10 cellular contexts compared by ENCODE assay signal in the genomic region with DNA sequence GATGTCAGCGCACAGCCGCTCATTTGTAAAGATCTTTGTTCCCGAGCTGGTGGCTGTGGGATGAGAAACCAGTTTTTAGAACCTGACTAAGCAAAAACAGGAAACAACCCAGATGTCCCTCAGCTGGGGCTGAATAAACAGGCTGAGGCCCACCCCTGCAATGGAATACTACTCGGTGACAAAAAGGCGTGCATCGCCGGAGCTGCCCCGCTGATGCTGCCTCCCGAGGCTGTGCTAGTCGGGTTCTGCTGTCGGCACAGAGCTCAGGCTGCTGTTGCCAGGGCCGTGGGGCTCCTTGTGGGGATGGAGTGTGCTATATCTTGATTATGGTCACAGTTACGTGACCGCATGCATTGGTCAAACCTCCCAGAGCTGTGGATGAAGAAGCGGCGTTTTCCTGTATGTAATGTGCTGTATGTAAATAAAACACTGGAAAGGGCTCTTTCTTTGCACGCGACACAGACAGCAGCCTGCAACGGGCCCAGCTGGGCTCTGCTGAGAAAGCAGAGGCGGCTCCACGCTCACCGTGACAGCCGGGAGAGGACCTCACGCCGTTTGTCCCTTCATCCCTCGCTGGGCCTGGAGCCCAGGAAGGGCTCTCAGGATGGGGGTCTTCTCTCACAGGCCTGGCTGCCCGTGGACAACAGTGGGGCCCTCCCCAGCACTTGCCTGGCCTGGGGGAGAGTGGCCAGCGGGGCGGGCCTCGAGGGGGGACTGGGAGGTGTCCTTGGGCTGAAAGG. TPM values are rescaled to one million over a fixed set of nuclear protein-coding genes. Genes with fewer than 3 reads are reported as not detected.
DNase-seq lines count a peak whose midpoint lies in the region; ATAC-seq and TF ChIP-seq lines count a peak whose summit lies in the region.
"Had no signal": no experiment of that assay in that cellular context is flagged by ENCODE, and none has a peak within 500 bp of the region (broad histone marks: within the 10 kb centered on the region; RNA-seq: fewer than 3 reads in every experiment).

No MANE protein-coding gene starts in this region.

- DNase-seq in NCI-H1092 treated with DMSO at 0.1 percent for 48 hours (lab: John Stamatoyannopoulos, UW), result peak; percentile 26
- no peak for DNase-seq in NCI-H1092 (lab: John Stamatoyannopoulos, UW)
- no peak for DNase-seq in colonic mucosa
- DNase-seq in mesothelial cell of epicardium (ENCODE audit: low spot score in 2 of 2, unreplicated experiment in 2 of 2), result no peak
- no peak for DNase-seq in upper lobe of left lung
- DNase-seq in islet precursor cell, result no peak
- DNase-seq: stimulated activated CD4-positive, alpha-beta T cell treated with anti-CD3 and anti-CD28 coated beads, Interleukin-12 subunit alpha, Interleukin-12 subunit beta, amount 100 ng/mL, for 4 hours had no signal

- TF ChIP-seq POLR2A in upper lobe of left lung (IDR thresholded peaks at IDR 0.05), result no peak

- intact Hi-C loops in colonic mucosa (cut with DNase I), result no loop called here

- peaks cover 5% of the 10 kb centered on the region for H3K9me3 Mint-ChIP-seq in mesothelial cell of epicardium

- peak overlapping the region; percentile 26 to 50 for H3K9ac ChIP-seq in colonic mucosa (ENCODE audit: low read depth in 2 of 2, low read length in 2 of 2)

- H3K27me3 ChIP-seq in colonic mucosa (no peaks in the 10 kb centered on the region), upper lobe of left lung (no peaks in the 10 kb centered on the region)

- H3K9me3 ChIP-seq in colonic mucosa (no peaks in the 10 kb centered on the region), upper lobe of left lung (peaks cover 0 to 7% (median 3%) of the 10 kb centered on the region in 4 donors)

- 69 to 79% methylated on average over 15 to 30 of the region's 30 CpGs for WGBS in upper lobe of left lung, 2 donors

- no peak for TF ChIP-seq EP300 in upper lobe of left lung (IDR thresholded peaks at IDR 0.05)

- H3K27me3 Mint-ChIP-seq in mesothelial cell of epicardium (ENCODE audit: low read depth), result no peaks in the 10 kb centered on the region

- H3K36me3 Mint-ChIP-seq in mesothelial cell of epicardium, result no peaks in the 10 kb centered on the region

- peak overlapping the region; percentile 53 for H3K27ac Mint-ChIP-seq in mesothelial cell of epicardium

- no peaks in the 10 kb centered on the region for H3K36me3 ChIP-seq in colonic mucosa
- no peaks in the 10 kb centered on the region for H3K36me3 ChIP-seq in upper lobe of left lung

- TF ChIP-seq CTCF in colonic mucosa (IDR thresholded peaks at IDR 0.05), result no peak
- no peak for TF ChIP-seq CTCF in mesothelial cell of epicardium (IDR thresholded peaks at IDR 0.05; ENCODE audit: unreplicated experiment)
- TF ChIP-seq CTCF in upper lobe of left lung (IDR thresholded peaks at IDR 0.05), result no peak

- H3K4me1 ChIP-seq in colonic mucosa, result no peaks in the 10 kb centered on the region
- H3K4me1 ChIP-seq in upper lobe of left lung, result peaks cover 10 to 21% (median 11%) of the 10 kb centered on the region in 4 donors

- peak overlapping the region; percentile 73 for H3K27ac ChIP-seq in colonic mucosa
- H3K27ac ChIP-seq in upper lobe of left lung, result peak overlapping the region; percentile 15 to 78 (median 74)

- peaks cover 29% of the 10 kb centered on the region for H3K4me1 Mint-ChIP-seq in mesothelial cell of epicardium

- no peak overlapping the region for H3K4me3 ChIP-seq in colonic mucosa
- no peak overlapping the region for H3K4me3 ChIP-seq in upper lobe of left lung

- no peak overlapping the region for H3K4me3 Mint-ChIP-seq in mesothelial cell of epicardium

- ATAC-seq in upper lobe of left lung (ENCODE audit: low FRiP score in 2 of 2), result no peak
- ATAC-seq in HG02763 (IDR thresholded peaks at IDR 0.05; ENCODE audit: unreplicated experiment), result no peak
- no peak for ATAC-seq in GM21529 (IDR thresholded peaks at IDR 0.05; ENCODE audit: unreplicated experiment)

RNA-seq across cellular contexts. Expression of a gene that starts 51.5 kb away (rescaled TPM):
- total RNA-seq in colonic mucosa (100 to 1,000 TPM in 1 of 2 donors, 10 to 100 TPM in 1; 23.0 to 104 TPM), mesothelial cell of epicardium (61.4 to 122 TPM (median 69.3 TPM) in 3 replicates), upper lobe of left lung (100 to 1,000 TPM in 1 of 6 donors, 10 to 100 TPM in 1, not detected in 4; 70.7 to 223 TPM)
- total RNA-seq: A172 had no signal
